ENCODE assay signal across 19 cellular contexts in genomic region chr12:52614381-52615207, GRCh38. TPM values are rescaled to one million over a fixed set of nuclear protein-coding genes. Genes with fewer than 3 reads are reported as not detected.
DNase-seq lines count a peak whose midpoint lies in the region; ATAC-seq and TF ChIP-seq lines count a peak whose summit lies in the region.
"Had no signal": no experiment of that assay in that cellular context is flagged by ENCODE, and none has a peak within 500 bp of the region (broad histone marks: within the 10 kb centered on the region; RNA-seq: fewer than 3 reads in every experiment).

No MANE protein-coding gene starts in this region.

- H3K4me1 Mint-ChIP-seq in stimulated activated naive CD8-positive, alpha-beta T cell treated with anti-CD3 and anti-CD28 coated beads, Interleukin-15, Interleukin-2, amounts not matched to agents 100 ng/mL and 50 ng/mL, for 24 hours (ENCODE audit: low read depth): peaks cover 77% of the 10 kb centered on the region
- peaks cover 13% of the 10 kb centered on the region for H3K4me1 Mint-ChIP-seq in activated T-helper 17 cell treated with anti-CD3 and anti-CD28 coated beads, Interleukin-2, amount 50 U/mL, for 72 hours
- H3K4me1 Mint-ChIP-seq: neural crest cell had no signal

- no peaks in the 10 kb centered on the region for H3K9me3 Mint-ChIP-seq in stimulated activated naive CD8-positive, alpha-beta T cell treated with anti-CD3 and anti-CD28 coated beads, Interleukin-15, Interleukin-2, amounts not matched to agents 100 ng/mL and 50 ng/mL, for 24 hours
- H3K9me3 Mint-ChIP-seq in activated T-helper 17 cell treated with anti-CD3 and anti-CD28 coated beads, Interleukin-2, amount 50 U/mL, for 72 hours: no peaks in the 10 kb centered on the region
- H3K9me3 Mint-ChIP-seq: neural crest cell had no signal

- H3K36me3 Mint-ChIP-seq in stimulated activated naive CD8-positive, alpha-beta T cell treated with anti-CD3 and anti-CD28 coated beads, Interleukin-15, Interleukin-2, amounts not matched to agents 100 ng/mL and 50 ng/mL, for 24 hours (ENCODE audit: low read depth): no peaks in the 10 kb centered on the region
- H3K36me3 Mint-ChIP-seq in activated T-helper 17 cell treated with anti-CD3 and anti-CD28 coated beads, Interleukin-2, amount 50 U/mL, for 72 hours (ENCODE audit: low read depth): no peaks in the 10 kb centered on the region

- WGBS in esophagus muscularis mucosa: 88% methylated on average over 10 of the region's 10 CpGs
- WGBS in smooth muscle cell (ENCODE audit: low lambda C conversion rate): 86% methylated on average over 10 of the region's 10 CpGs

- H3K9me3 ChIP-seq in esophagus muscularis mucosa: no peaks in the 10 kb centered on the region
- H3K9me3 ChIP-seq in smooth muscle cell (replicated peaks; ENCODE audit: low read depth): no peaks in the 10 kb centered on the region
- H3K9me3 ChIP-seq: Caco-2, heart right ventricle, left lung, thoracic aorta had no signal

- peaks cover 0 to 35% (median 0%) of the 10 kb centered on the region in 4 donors for H3K27me3 ChIP-seq in esophagus muscularis mucosa
- H3K27me3 ChIP-seq in smooth muscle cell (ENCODE audit: low read depth): peaks cover 41% of the 10 kb centered on the region

- no peak overlapping the region for H3K4me3 Mint-ChIP-seq in stimulated activated naive CD8-positive, alpha-beta T cell treated with anti-CD3 and anti-CD28 coated beads, Interleukin-15, Interleukin-2, amounts not matched to agents 100 ng/mL and 50 ng/mL, for 24 hours
- H3K4me3 Mint-ChIP-seq in activated T-helper 17 cell treated with anti-CD3 and anti-CD28 coated beads, Interleukin-2, amount 50 U/mL, for 72 hours: no peak overlapping the region
- H3K4me3 Mint-ChIP-seq: neural crest cell had no signal

- H3K27me3 Mint-ChIP-seq in stimulated activated naive CD8-positive, alpha-beta T cell treated with anti-CD3 and anti-CD28 coated beads, Interleukin-15, Interleukin-2, amounts not matched to agents 100 ng/mL and 50 ng/mL, for 24 hours: no peaks in the 10 kb centered on the region
- peaks cover 18% of the 10 kb centered on the region for H3K27me3 Mint-ChIP-seq in activated T-helper 17 cell treated with anti-CD3 and anti-CD28 coated beads, Interleukin-2, amount 50 U/mL, for 72 hours

- H2AFZ ChIP-seq in smooth muscle cell (ENCODE audit: low read depth): no peak overlapping the region

- H3K4me2 ChIP-seq in smooth muscle cell: no peak overlapping the region
- H3K4me2 ChIP-seq: KMS-11 had no signal

- no peaks in the 10 kb centered on the region for H4K20me1 ChIP-seq in smooth muscle cell (ENCODE audit: low read depth)

- H3K27ac ChIP-seq in esophagus muscularis mucosa (replicated peaks in 1 of 4) (no peak overlapping the region), smooth muscle cell (ENCODE audit: low read depth) (no peak overlapping the region)
- H3K27ac ChIP-seq: heart right ventricle, KMS-11, left lung, SK-N-MC, thoracic aorta, VCaP had no signal

- TF ChIP-seq EP300 in esophagus muscularis mucosa (IDR thresholded peaks at IDR 0.05): no peak

- H3F3A ChIP-seq in smooth muscle cell (ENCODE audit: low read depth): no peaks in the 10 kb centered on the region

- H3K4me3 ChIP-seq in esophagus muscularis mucosa (no peak overlapping the region), smooth muscle cell (no peak overlapping the region)
- H3K4me3 ChIP-seq: heart right ventricle, left lung, SK-N-MC, thoracic aorta had no signal

- intact Hi-C loops in esophagus muscularis mucosa (cut with DNase I): no loop called here

- H3K4me1 ChIP-seq in esophagus muscularis mucosa: no peaks in the 10 kb centered on the region
- H3K4me1 ChIP-seq in smooth muscle cell (ENCODE audit: low read depth): no peaks in the 10 kb centered on the region
- H3K4me1 ChIP-seq: Caco-2, heart right ventricle, left lung had no signal

- no peaks in the 10 kb centered on the region for H3K36me3 ChIP-seq in esophagus muscularis mucosa
- H3K36me3 ChIP-seq in smooth muscle cell (ENCODE audit: low read depth): no peaks in the 10 kb centered on the region
- H3K36me3 ChIP-seq: heart right ventricle, left lung, thoracic aorta had no signal

- DNase-seq in stimulated activated naive CD8-positive, alpha-beta T cell treated with anti-CD3 and anti-CD28 coated beads, Interleukin-15, Interleukin-2, amounts not matched to agents 100 U/mL and 50 U/mL, for 24 hours: no peak
- DNase-seq in esophagus muscularis mucosa (ENCODE audit: extremely low spot score) (peak; percentile 62), DMS153 (lab: John Stamatoyannopoulos, UW) (no peak), smooth muscle cell (lab: John Stamatoyannopoulos, UW; ENCODE audit: unreplicated experiment) (no peak)
- DNase-seq: Caco-2, heart right ventricle, left lung, midbrain, RPMI8226 had no signal

- H3K9ac ChIP-seq in smooth muscle cell (ENCODE audit: low read depth): no peak overlapping the region
- H3K9ac ChIP-seq: KMS-11 had no signal

- H3K79me2 ChIP-seq in smooth muscle cell (ENCODE audit: low read depth): no peaks in the 10 kb centered on the region

- TF ChIP-seq CTCF in esophagus muscularis mucosa (IDR thresholded peaks at IDR 0.05): no peak
- TF ChIP-seq CTCF in smooth muscle cell (IDR thresholded peaks at IDR 0.05; ENCODE audit: borderline replicate concordance, insufficient read depth, poor library complexity, severe bottlenecking): no peak

- ATAC-seq in stimulated activated naive CD8-positive, alpha-beta T cell treated with anti-CD3 and anti-CD28 coated beads, Interleukin-15, Interleukin-2, amounts not matched to agents 100 U/mL and 50 U/mL, for 24 hours: no peak
- ATAC-seq in activated T-helper 17 cell treated with anti-CD3 and anti-CD28 coated beads, Interleukin-2, amount 50 U/mL, for 72 hours (replicated peaks): no peak
- ATAC-seq in GM21619 (IDR thresholded peaks at IDR 0.05; ENCODE audit: unreplicated experiment): no peak
- ATAC-seq: heart right ventricle, left lung had no signal

- no peak for TF ChIP-seq POLR2A in esophagus muscularis mucosa (IDR thresholded peaks at IDR 0.05; ENCODE audit: low read depth)

- H3K27ac Mint-ChIP-seq in stimulated activated naive CD8-positive, alpha-beta T cell treated with anti-CD3 and anti-CD28 coated beads, Interleukin-15, Interleukin-2, amounts not matched to agents 100 ng/mL and 50 ng/mL, for 24 hours: peak overlapping the region; percentile 1
- H3K27ac Mint-ChIP-seq in activated T-helper 17 cell treated with anti-CD3 and anti-CD28 coated beads, Interleukin-2, amount 50 U/mL, for 72 hours: peak overlapping the region; percentile 61
- H3K27ac Mint-ChIP-seq: progenitor cell of endocrine pancreas had no signal

RNA-seq across cellular contexts. Expression of gene KRT73, which starts 3.8 kb away (rescaled TPM):
- not detected for total RNA-seq in activated T-helper 17 cell treated with anti-CD3 and anti-CD28 coated beads, Interleukin-2, amount 50 U/mL, for 72 hours
- not detected for total RNA-seq in esophagus muscularis mucosa
- total RNA-seq in smooth muscle cell: not detected in 2 replicates
- not detected in 2 replicates for polyA plus RNA-seq in smooth muscle cell
- total RNA-seq: Caco-2, heart right ventricle, left lung, neural crest cell, progenitor cell of endocrine pancreas, thoracic aorta had no signal
- polyA plus RNA-seq: heart right ventricle had no signal

RNA-seq across cellular contexts. Expression of gene KRT72, which starts 13.3 kb away (rescaled TPM):
- total RNA-seq in activated T-helper 17 cell treated with anti-CD3 and anti-CD28 coated beads, Interleukin-2, amount 50 U/mL, for 72 hours: not detected
- total RNA-seq in esophagus muscularis mucosa (not detected), smooth muscle cell (not detected in 2 replicates)
- polyA plus RNA-seq in smooth muscle cell: not detected in 2 replicates
- total RNA-seq: Caco-2, left lung, neural crest cell, progenitor cell of endocrine pancreas, thoracic aorta had no signal
- polyA plus RNA-seq: heart right ventricle had no signal

RNA-seq across cellular contexts. Expression of gene KRT2, which starts 37.4 kb away (rescaled TPM):
- total RNA-seq in activated T-helper 17 cell treated with anti-CD3 and anti-CD28 coated beads, Interleukin-2, amount 50 U/mL, for 72 hours: not detected
- not detected for total RNA-seq in esophagus muscularis mucosa
- total RNA-seq in smooth muscle cell: not detected in 2 replicates
- not detected in 2 replicates for polyA plus RNA-seq in smooth muscle cell
- total RNA-seq: Caco-2, heart right ventricle, left lung, neural crest cell, progenitor cell of endocrine pancreas had no signal
- polyA plus RNA-seq: heart right ventricle had no signal

RNA-seq across cellular contexts. Expression of gene KRT74, which starts 41.0 kb away (rescaled TPM):
- not detected for total RNA-seq in activated T-helper 17 cell treated with anti-CD3 and anti-CD28 coated beads, Interleukin-2, amount 50 U/mL, for 72 hours
- total RNA-seq in esophagus muscularis mucosa (not detected), smooth muscle cell (0.22 TPM in 1 of 2 replicates, not detected in the other)
- polyA plus RNA-seq in smooth muscle cell: not detected in 2 replicates
- total RNA-seq: Caco-2; left lung; neural crest cell; progenitor cell of endocrine pancreas; T-helper 2 cell treated with Interferon-gamma antibody and Interleukin-4, amounts not matched to agents 100 ng/mL and 5 ng/mL, for 36 hours; thoracic aorta had no signal
- polyA plus RNA-seq: heart right ventricle had no signal
